ENCODE assay signal across 10 cellular contexts in genomic region chr11:15707971-15708370, GRCh38.
DNase-seq lines count a peak whose midpoint lies in the region; ATAC-seq lines count a peak whose summit lies in the region.
"Had no signal": no experiment of that assay in that cellular context is flagged by ENCODE, and none has a peak within 500 bp of the region (broad histone marks: within the 10 kb centered on the region; RNA-seq: fewer than 3 reads in every experiment).

No MANE protein-coding gene starts in this region.

- DNase-seq in Right ventricle myocardium superior (peak; percentile 52), cardiac septum (ENCODE audit: low spot score) (no peak), iPS-NIHi11 (ENCODE audit: low spot score) (peak; percentile 36), activated gamma-delta T cell treated with Interleukin-2 at 50 U/mL for 16 hours (no peak)

- peaks cover 6% of the 10 kb centered on the region for H3K9me3 Mint-ChIP-seq in activated T-helper 17 cell treated with anti-CD3 and anti-CD28 coated beads, Interleukin-2, amount 50 U/mL, for 72 hours

- H3K27ac ChIP-seq in angular gyrus (ENCODE audit: low read depth, low read length), result peak overlapping the region; percentile 5

- no peak overlapping the region for H3K4me3 Mint-ChIP-seq in activated T-helper 17 cell treated with anti-CD3 and anti-CD28 coated beads, Interleukin-2, amount 50 U/mL, for 72 hours
- H3K4me3 Mint-ChIP-seq: B cell had no signal

- intact Hi-C loops in Right ventricle myocardium superior (cut with DNase I) (no loop called here), cardiac septum (cut with DNase I) (no loop called here)

- ATAC-seq in Right ventricle myocardium superior (ENCODE audit: poor library complexity) (peak; percentile 74), GM19035 (IDR thresholded peaks at IDR 0.05; ENCODE audit: unreplicated experiment) (no peak), HG02623 (IDR thresholded peaks at IDR 0.05; ENCODE audit: unreplicated experiment) (no peak)
- ATAC-seq in activated T-helper 17 cell treated with anti-CD3 and anti-CD28 coated beads, Interleukin-2, amount 50 U/mL, for 72 hours (replicated peaks), result no peak
- ATAC-seq: Panc1 had no signal

- H3K27me3 Mint-ChIP-seq in activated T-helper 17 cell treated with anti-CD3 and anti-CD28 coated beads, Interleukin-2, amount 50 U/mL, for 72 hours, result peaks cover 5% of the 10 kb centered on the region
- H3K27me3 Mint-ChIP-seq: B cell had no signal

- no peaks in the 10 kb centered on the region for H3K36me3 Mint-ChIP-seq in activated T-helper 17 cell treated with anti-CD3 and anti-CD28 coated beads, Interleukin-2, amount 50 U/mL, for 72 hours (ENCODE audit: low read depth)

- H3K27ac Mint-ChIP-seq in activated T-helper 17 cell treated with anti-CD3 and anti-CD28 coated beads, Interleukin-2, amount 50 U/mL, for 72 hours, result no peak overlapping the region
- H3K27ac Mint-ChIP-seq: B cell had no signal

- no peaks in the 10 kb centered on the region for H3K4me1 Mint-ChIP-seq in activated T-helper 17 cell treated with anti-CD3 and anti-CD28 coated beads, Interleukin-2, amount 50 U/mL, for 72 hours
- H3K4me1 Mint-ChIP-seq: B cell had no signal

Comparison
In these comparisons a context has a peak if more than half of its experiments do, and no peak if none do; other contexts are left out.
1. DNase-seq: peak in Right ventricle myocardium superior (single experiment) and iPS-NIHi11 (single experiment); none in cardiac septum (single experiment) and activated gamma-delta T cell treated with Interleukin-2 at 50 U/mL for 16 hours (single experiment).